ENCODE assay signal across 16 cellular contexts in genomic region chr14:49418789-49419188, GRCh38.
DNase-seq lines count a peak whose midpoint lies in the region; ATAC-seq and TF ChIP-seq lines count a peak whose summit lies in the region.
"Had no signal": no experiment of that assay in that cellular context is flagged by ENCODE, and none has a peak within 500 bp of the region (broad histone marks: within the 10 kb centered on the region; RNA-seq: fewer than 3 reads in every experiment).

No MANE protein-coding gene starts in this region.

- H4K20me1 ChIP-seq in GM23338 (replicated peaks; ENCODE audit: insufficient read depth), result no peaks in the 10 kb centered on the region

- no peaks in the 10 kb centered on the region for H3K79me2 ChIP-seq in GM23338 (replicated peaks; ENCODE audit: insufficient read depth)

- ATAC-seq in GM23338 (no peak), GM18870 (IDR thresholded peaks at IDR 0.05; ENCODE audit: unreplicated experiment) (no peak)

- H3K27me3 Mint-ChIP-seq in activated T-cell treated with anti-CD3 and anti-CD28 coated beads, Interleukin-2, amount 50 U/mL, for 24 hours, result peaks cover 48% of the 10 kb centered on the region
- H3K27me3 Mint-ChIP-seq in GM23338 (ENCODE audit: insufficient read depth, low read depth, poor library complexity), result peaks cover 7% of the 10 kb centered on the region

- H3K4me3 ChIP-seq in GM23338 (no peak overlapping the region), fibroblast of mammary gland (ENCODE audit: control insufficient read depth, low read depth, low read length) (no peak overlapping the region)

- peaks cover 20% of the 10 kb centered on the region for H3K4me1 ChIP-seq in GM23338 (ENCODE audit: insufficient read depth)
- H3K4me1 ChIP-seq: BE2C, Caco-2 had no signal

- H3K27ac Mint-ChIP-seq in activated T-cell treated with anti-CD3 and anti-CD28 coated beads, Interleukin-2, amount 50 U/mL, for 24 hours, result peak overlapping the region; percentile 56
- no peak overlapping the region for H3K27ac Mint-ChIP-seq in GM23338
- H3K27ac Mint-ChIP-seq: CD4-positive, CD25-positive, alpha-beta regulatory T cell; CD8-positive, alpha-beta memory T cell had no signal

- in situ Hi-C loops in SK-MEL-5 (cut with HindIII; ENCODE audit: low pct_unique_long_range_greater_than_20kb, low sequenced_read_pairs), result no loop called here

- H2AFZ ChIP-seq in GM23338, result peak overlapping the region; percentile 53; the same call in 1 of the 2 replicates

- H3K9me2 ChIP-seq in GM23338 (ENCODE audit: insufficient read depth), result no peaks in the 10 kb centered on the region

- no peak overlapping the region for H3K4me2 ChIP-seq in GM23338

- no peaks in the 10 kb centered on the region for H3K9me3 Mint-ChIP-seq in activated T-cell treated with anti-CD3 and anti-CD28 coated beads, Interleukin-2, amount 50 U/mL, for 24 hours
- H3K9me3 Mint-ChIP-seq in GM23338, result no peaks in the 10 kb centered on the region
- H3K9me3 Mint-ChIP-seq: CD8-positive, alpha-beta memory T cell; H9 had no signal

- H3K36me3 Mint-ChIP-seq in activated T-cell treated with anti-CD3 and anti-CD28 coated beads, Interleukin-2, amount 50 U/mL, for 24 hours (ENCODE audit: low read depth), result no peaks in the 10 kb centered on the region
- no peaks in the 10 kb centered on the region for H3K36me3 Mint-ChIP-seq in GM23338 (ENCODE audit: low read depth)
- H3K36me3 Mint-ChIP-seq: CD4-positive, CD25-positive, alpha-beta regulatory T cell; CD8-positive, alpha-beta memory T cell had no signal

- no peaks in the 10 kb centered on the region for H3K27me3 ChIP-seq in GM23338 (ENCODE audit: insufficient read depth)

- H3K4me1 Mint-ChIP-seq in activated T-cell treated with anti-CD3 and anti-CD28 coated beads, Interleukin-2, amount 50 U/mL, for 24 hours (ENCODE audit: low read depth), result peaks cover 21% of the 10 kb centered on the region
- peaks cover 21% of the 10 kb centered on the region for H3K4me1 Mint-ChIP-seq in GM23338
- H3K4me1 Mint-ChIP-seq: CD4-positive, CD25-positive, alpha-beta regulatory T cell; CD8-positive, alpha-beta memory T cell had no signal

- no peaks in the 10 kb centered on the region for H3F3A ChIP-seq in GM23338 (replicated peaks; ENCODE audit: low read depth)

- no peaks in the 10 kb centered on the region for H3K36me3 ChIP-seq in GM23338 (ENCODE audit: insufficient read depth)
- H3K36me3 ChIP-seq: BE2C had no signal

- no peak overlapping the region for H3K27ac ChIP-seq in GM23338 (ENCODE audit: low read depth)

- H3K4me3 Mint-ChIP-seq in activated T-cell treated with anti-CD3 and anti-CD28 coated beads, Interleukin-2, amount 50 U/mL, for 24 hours, result no peak overlapping the region
- H3K4me3 Mint-ChIP-seq in GM23338, result no peak overlapping the region
- H3K4me3 Mint-ChIP-seq: CD4-positive, CD25-positive, alpha-beta regulatory T cell; CD8-positive, alpha-beta memory T cell; H9 had no signal

- no peak for TF ChIP-seq CTCF in GM23338 (conservative IDR thresholded peaks at IDR 0.05; ENCODE audit: low read depth in 2 of 2)
- TF ChIP-seq CTCF in fibroblast of mammary gland (conservative IDR thresholded peaks at IDR 0.05; ENCODE audit: control insufficient read depth, insufficient read depth, low read depth, low read length), result no peak

- DNase-seq in activated T-cell treated with anti-CD3 and anti-CD28 coated beads, Interleukin-2, amount 50 U/mL, for 24 hours, result no peak
- no peak for DNase-seq in activated T-cell treated with anti-CD3 and anti-CD28 coated beads for 4 hours
- no peak for DNase-seq in GM23338 (ENCODE audit: low spot score)
- peak; percentile 14 for DNase-seq in SK-MEL-5 (ENCODE audit: low read depth, low spot score)
- DNase-seq in fibroblast of mammary gland (ENCODE audit: low read depth), result peak; percentile 8
- DNase-seq in RPMI8226, result no peak
- DNase-seq in GDM1 (lab: John Stamatoyannopoulos, UW), result no peak
- DNase-seq: ACHN; BE2C; C1 segment of cervical spinal cord; Caco-2; CD4-positive, CD25-positive, alpha-beta regulatory T cell; CD8-positive, alpha-beta memory T cell; GOT3; H9 had no signal

TF ChIP-seq in GM23338, 12 proteins besides CTCF, POLR2A, EP300 and RAD21:
- TF ChIP-seq ZNF114 (CRISPR knock-in tag; IDR thresholded peaks at IDR 0.05) (no peak), REST (IDR thresholded peaks at IDR 0.05; ENCODE audit: unreplicated experiment) (no peak), ZNF331 (CRISPR knock-in tag; IDR thresholded peaks at IDR 0.05; ENCODE audit: low read depth) (no peak), CREB1 (CRISPR knock-in tag; IDR thresholded peaks at IDR 0.05; ENCODE audit: low read depth) (no peak)

Comparison
In these comparisons a context has a peak if more than half of its experiments do, and no peak if none do; other contexts are left out.
1. DNase-seq: peak in SK-MEL-5 (single experiment) and fibroblast of mammary gland (single experiment); none in activated T-cell treated with anti-CD3 and anti-CD28 coated beads, Interleukin-2, amount 50 U/mL, for 24 hours (single experiment), activated T-cell treated with anti-CD3 and anti-CD28 coated beads for 4 hours (single experiment), GM23338 (single experiment), RPMI8226 (single experiment) and GDM1 (single experiment).